Comparison of ENCODE assay signal across 15 cellular contexts in genomic region chr5:150022681-150023080, GRCh38. TPM values are rescaled to one million over a fixed set of nuclear protein-coding genes. Genes with fewer than 3 reads are reported as not detected.
DNase-seq lines count a peak whose midpoint lies in the region; FAIRE-seq and TF ChIP-seq lines count a peak whose summit lies in the region.
"Had no signal": no experiment of that assay in that cellular context is flagged by ENCODE, and none has a peak within 500 bp of the region (broad histone marks: within the 10 kb centered on the region; RNA-seq: fewer than 3 reads in every experiment).

No MANE protein-coding gene starts in this region.

- no peaks in the 10 kb centered on the region for H3K9me1 ChIP-seq in endothelial cell of umbilical vein (replicated peaks; ENCODE audit: control insufficient read depth, extremely low read depth, insufficient read depth, low read length)

- no peaks in the 10 kb centered on the region for H4K20me1 ChIP-seq in endothelial cell of umbilical vein (replicated peaks; ENCODE audit: control insufficient read depth, extremely low read depth, insufficient read depth, low read length)

- peaks cover 4% of the 10 kb centered on the region for H3K79me2 ChIP-seq in endothelial cell of umbilical vein (ENCODE audit: control insufficient read depth, insufficient read depth, low read length)

- H3K36me3 Mint-ChIP-seq in nephron progenitor cell (ENCODE audit: low read depth): peaks cover 74% of the 10 kb centered on the region

- no peaks in the 10 kb centered on the region for H3K9me3 Mint-ChIP-seq in nephron progenitor cell
- H3K9me3 Mint-ChIP-seq: activated naive CD8-positive, alpha-beta T cell treated with anti-CD3 and anti-CD28 coated beads, Interleukin-2, amount 10 ng/mL, durations not matched to agents 7 days and 5 days had no signal

- FAIRE-seq in endothelial cell of umbilical vein (lab: Jason Lieb, UNC): no peak
- FAIRE-seq: urothelium cell line had no signal

- TF ChIP-seq CTCF in A673 (conservative IDR thresholded peaks at IDR 0.05; ENCODE audit: low read depth, low read length) (no peak), endothelial cell of umbilical vein (IDR thresholded peaks at IDR 0.05; ENCODE audit: extremely low read depth in 1 of 2, insufficient read depth in 1 of 2, low read depth in 1 of 2, low read length in 2 of 2) (no peak), nephron progenitor cell (IDR thresholded peaks at IDR 0.05) (no peak), stomach (IDR thresholded peaks at IDR 0.05) (no peak)

- H3K27ac Mint-ChIP-seq in nephron progenitor cell: peak overlapping the region; percentile 12
- H3K27ac Mint-ChIP-seq: activated naive CD8-positive, alpha-beta T cell treated with anti-CD3 and anti-CD28 coated beads, Interleukin-2, amount 10 ng/mL, durations not matched to agents 7 days and 5 days; B cell had no signal

- H3K4me1 Mint-ChIP-seq in nephron progenitor cell: peaks cover 20% of the 10 kb centered on the region
- H3K4me1 Mint-ChIP-seq: B cell had no signal

- peaks cover 3% of the 10 kb centered on the region for H3K27me3 Mint-ChIP-seq in nephron progenitor cell (ENCODE audit: low read depth, poor library complexity)
- H3K27me3 Mint-ChIP-seq: activated naive CD8-positive, alpha-beta T cell treated with anti-CD3 and anti-CD28 coated beads, Interleukin-2, amount 10 ng/mL, durations not matched to agents 7 days and 5 days; B cell had no signal

- peak overlapping the region; percentile 87 for H3K9ac ChIP-seq in endothelial cell of umbilical vein (replicated peaks; ENCODE audit: extremely low read depth, insufficient read depth, low read length)

- H3K4me2 ChIP-seq in endothelial cell of umbilical vein (ENCODE audit: insufficient read depth, low read length): peak overlapping the region; percentile 90

- H3K27me3 ChIP-seq in A673 (replicated peaks; ENCODE audit: insufficient read depth, low read depth, low read length, poor library complexity): no peaks in the 10 kb centered on the region
- no peaks in the 10 kb centered on the region for H3K27me3 ChIP-seq in endothelial cell of umbilical vein (ENCODE audit: control insufficient read depth in 2 of 2, insufficient read depth in 2 of 2, low read length in 2 of 2)
- no peaks in the 10 kb centered on the region for H3K27me3 ChIP-seq in stomach

- TF ChIP-seq POLR2A in endothelial cell of umbilical vein (IDR thresholded peaks at IDR 0.05; ENCODE audit: low read depth, low read length): no peak
- no peak for TF ChIP-seq POLR2A in stomach (IDR thresholded peaks at IDR 0.05)

- TF ChIP-seq EP300 in Ishikawa (IDR thresholded peaks at IDR 0.05; ENCODE audit: borderline replicate concordance): no peak; the same call in 1 of the 2 replicates
- no peak for TF ChIP-seq EP300 in stomach (IDR thresholded peaks at IDR 0.05)

- POLR2A ChIA-PET in A673 (lab: Charles Lee; ENCODE audit: low non-redundant PET) (interaction anchor here (0.6 to 0.9 kb wide), 2 partner anchors 13 to 61 kb away, joined by 3 read pairs; no protein-coding TSS in a partner anchor), endothelial cell of umbilical vein (lab: Charles Lee) (interaction anchor here (0.9 to 1.5 kb wide), 6 partner anchors 8 to 116 kb away, joined by 3 to 14 read pairs (median 4); partner anchors contain the start of genes HMGXB3 and TIGD6)

- peak overlapping the region; percentile 13 for H3K4me3 ChIP-seq in A673 (ENCODE audit: low read depth, low read length, poor library complexity, severe bottlenecking)
- H3K4me3 ChIP-seq in endothelial cell of umbilical vein (replicated peaks in 1 of 3; ENCODE audit: insufficient read depth in 1 of 3, low read depth in 1 of 3, low read length in 3 of 3): peak overlapping the region in 1 of 3 experiments; percentile 29
- H3K4me3 ChIP-seq in stomach: no peak overlapping the region
- H3K4me3 ChIP-seq: skin epidermis had no signal

- intact Hi-C loops in A673 (cut with micrococcal nuclease; ENCODE audit: unreplicated experiment): no loop called here
- intact Hi-C loops in endothelial cell of umbilical vein (cut with micrococcal nuclease): loop anchor here (1.0 kb wide), 3 partner anchors 21 to 28 kb away; no protein-coding TSS in a partner anchor
- intact Hi-C loops in stomach (cut with DNase I; ENCODE audit: low total_unique reads): no loop called here

- no peak overlapping the region for H3K4me3 Mint-ChIP-seq in nephron progenitor cell
- H3K4me3 Mint-ChIP-seq: activated naive CD8-positive, alpha-beta T cell treated with anti-CD3 and anti-CD28 coated beads, Interleukin-2, amount 10 ng/mL, durations not matched to agents 7 days and 5 days; B cell had no signal

- peaks cover 41% of the 10 kb centered on the region for H3K4me1 ChIP-seq in A673 (ENCODE audit: insufficient read depth, low read length, poor library complexity, severe bottlenecking)
- peaks cover 38% of the 10 kb centered on the region for H3K4me1 ChIP-seq in endothelial cell of umbilical vein (ENCODE audit: control insufficient read depth, extremely low read depth, insufficient read depth, low read length)
- peaks cover 0 to 34% (median 21%) of the 10 kb centered on the region in 4 donors for H3K4me1 ChIP-seq in stomach

- DNase-seq in A673 (ENCODE audit: low spot score) (no peak), endothelial cell of umbilical vein (ENCODE audit: low read depth, low spot score) (no peak), nephron progenitor cell (peak; percentile 19), iPS-NIHi11 (ENCODE audit: low spot score) (no peak), SW 1271 (lab: John Stamatoyannopoulos, UW) (no peak), stomach (no peak), iPS-NIHi7 (ENCODE audit: extremely low spot score) (no peak)
- DNase-seq: activated CD4-positive, alpha-beta T cell treated with anti-CD3 and anti-CD28 coated beads, Interleukin-2, amount 50 U/mL, for 48 hours; activated naive CD8-positive, alpha-beta T cell treated with anti-CD3 and anti-CD28 coated beads, Interleukin-2, amount 10 ng/mL, durations not matched to agents 7 days and 5 days; Karpas-422; NCI-H2107 had no signal

- H3K27ac ChIP-seq in A673 (ENCODE audit: low read depth, low read length, poor library complexity, severe bottlenecking): peak overlapping the region; percentile 76
- peak overlapping the region; percentile 92 for H3K27ac ChIP-seq in endothelial cell of umbilical vein (ENCODE audit: insufficient read depth, low read depth, low read length)
- peak overlapping the region in 2 of 5 donors; percentile 59 to 67 for H3K27ac ChIP-seq in stomach

- BruUV-seq in A673 (replicated peaks; lab: Mats Ljungman, UMichigan): no TSS peak
- no TSS peak for BruUV-seq in endothelial cell of umbilical vein (replicated peaks; lab: Mats Ljungman, UMichigan)

- H3K36me3 ChIP-seq in A673 (ENCODE audit: insufficient read depth, low read length, poor library complexity, severe bottlenecking) (peaks cover 77% of the 10 kb centered on the region), endothelial cell of umbilical vein (ENCODE audit: control insufficient read depth in 2 of 2, extremely low read depth in 1 of 2, insufficient read depth in 2 of 2, low read length in 2 of 2) (peaks cover 18 to 21% of the 10 kb centered on the region in 2 experiments), stomach (peaks cover 32 to 99% (median 96%) of the 10 kb centered on the region in 4 donors)

- no peak overlapping the region for H2AFZ ChIP-seq in endothelial cell of umbilical vein (ENCODE audit: low read depth, low read length)

- TF ChIP-seq RAD21 in Ishikawa (IDR thresholded peaks at IDR 0.05; ENCODE audit: low read depth): no peak

- H3K9me3 ChIP-seq in A673 (ENCODE audit: low read depth, low read length, poor library complexity, severe bottlenecking) (no peaks in the 10 kb centered on the region), endothelial cell of umbilical vein (replicated peaks; ENCODE audit: control insufficient read depth, insufficient read depth, low read length) (no peaks in the 10 kb centered on the region), stomach (no peaks in the 10 kb centered on the region)

- 83 to 97% (median 85%) methylated on average over 2 of the region's 2 CpGs for WGBS in stomach, 5 donors

- dilution Hi-C loops in endothelial cell of umbilical vein (cut with MboI; ENCODE audit: extremely low pct_ligation_motif_present, low sequenced_read_pairs): no loop called here

- CTCF ChIA-PET in A673 (lab: Charles Lee) (no interaction called here), endothelial cell of umbilical vein (lab: Charles Lee) (interaction anchor here (0.6 to 2.8 kb wide), 12 partner anchors 11 to 461 kb away, joined by 3 to 16 read pairs (median 7); partner anchors contain the start of genes HMGXB3 and TIGD6)

TF ChIP-seq in Ishikawa, 13 proteins besides CTCF, POLR2A, EP300 and RAD21:
- TF ChIP-seq NFIC (IDR thresholded peaks at IDR 0.05): 0 out of 2 replicates have a peak, but pooled peaks have one; percentile 4
- no peak for TF ChIP-seq TEAD4 (IDR thresholded peaks at IDR 0.05)
TF ChIP-seq in Ishikawa: peak in this region for 1.

TF ChIP-seq in endothelial cell of umbilical vein, 7 proteins besides CTCF, POLR2A, EP300 and RAD21 (continues in another document):
- TF ChIP-seq EZH2 (IDR thresholded peaks at IDR 0.05; ENCODE audit: borderline replicate concordance, low read depth, low read length, severe bottlenecking): no peak

RNA-seq across cellular contexts. Expression of gene HMGXB3, which starts 22.1 kb away (rescaled TPM):
- total RNA-seq in A673 (2021) (52.6 and 55.6 TPM in 2 replicates), endothelial cell of umbilical vein (43.0 and 52.6 TPM in 2 replicates), stomach (10 to 100 TPM; 17.5 to 90.6 (median 52.0) TPM)
- polyA plus RNA-seq in endothelial cell of umbilical vein (34.8 and 38.3 TPM in 2 replicates), stomach (10 to 100 TPM in 1 of 3 donors, 1 to 10 TPM in 2; 7.9 to 15.3 (median 10.0) TPM)
- 21.7 and 24.9 TPM in 2 replicates for polyA plus RNA-seq in endothelial cell of umbilical vein (2011; cell fraction: cytosol; rRNA removed)
- 114 TPM in 2 replicates for polyA plus RNA-seq in endothelial cell of umbilical vein (2011; cell fraction: nucleus; rRNA removed)
- 22.4 and 28.7 TPM in 2 replicates for polyA plus RNA-seq in endothelial cell of umbilical vein (2012)
- polyA minus RNA-seq in endothelial cell of umbilical vein: 62.7 and 70.4 TPM in 2 replicates
- polyA minus RNA-seq in endothelial cell of umbilical vein (2011; cell fraction: cytosol; rRNA and poly(A)+ RNA removed): 30.9 TPM
- 52.1 and 57.0 TPM in 2 replicates for polyA minus RNA-seq in endothelial cell of umbilical vein (2011; cell fraction: nucleus; rRNA and poly(A)+ RNA removed)

RNA-seq across cellular contexts. Expression of gene TIGD6, which starts 22.2 kb away (rescaled TPM):
- 7.3 and 7.5 TPM in 2 replicates for total RNA-seq in A673 (2021)
- total RNA-seq in endothelial cell of umbilical vein: 3.6 and 4.1 TPM in 2 replicates
- 5.0 and 5.4 TPM in 2 replicates for polyA plus RNA-seq in endothelial cell of umbilical vein
- polyA plus RNA-seq in endothelial cell of umbilical vein (2011; cell fraction: cytosol; rRNA removed): 2.9 and 3.7 TPM in 2 replicates
- polyA plus RNA-seq in endothelial cell of umbilical vein (2011; cell fraction: nucleus; rRNA removed): 4.4 and 5.5 TPM in 2 replicates
- polyA plus RNA-seq in endothelial cell of umbilical vein (2012): 2.7 and 3.9 TPM in 2 replicates
- 13.5 and 17.0 TPM in 2 replicates for polyA minus RNA-seq in endothelial cell of umbilical vein
- 2.9 TPM for polyA minus RNA-seq in endothelial cell of umbilical vein (2011; cell fraction: cytosol; rRNA and poly(A)+ RNA removed)
- 7.1 and 15.4 TPM in 2 replicates for polyA minus RNA-seq in endothelial cell of umbilical vein (2011; cell fraction: nucleus; rRNA and poly(A)+ RNA removed)
- 1 to 10 TPM in 2 of 5 donors, under 1 TPM in 2, not detected in 1; under 0.01 to 3.3 (median 1.6) TPM for total RNA-seq in stomach
- 1 to 10 TPM; 1.8 to 2.9 (median 2.9) TPM for polyA plus RNA-seq in stomach
